In genomic region chr1:87106158-87106557, GRCh38 we compare ENCODE assay signal across 20 cellular contexts.
DNase-seq lines count a peak whose midpoint lies in the region; ATAC-seq and TF ChIP-seq lines count a peak whose summit lies in the region.
"Had no signal": no experiment of that assay in that cellular context is flagged by ENCODE, and none has a peak within 500 bp of the region (broad histone marks: within the 10 kb centered on the region; RNA-seq: fewer than 3 reads in every experiment).

No MANE protein-coding gene starts in this region.

- no peaks in the 10 kb centered on the region for H3K27me3 Mint-ChIP-seq in activated T-helper 2 cell treated with anti-CD3 and anti-CD28 coated beads, Interferon-gamma antibody, Interleukin-2, Interleukin-4, amounts not matched to agents 10 μg/mL and 5 μg/mL and 100 μg/mL, durations not matched to agents 14 hours and 24 hours and 36 hours (ENCODE audit: low read depth)
- H3K27me3 Mint-ChIP-seq: B cell, IgD-negative memory B cell had no signal

- ATAC-seq in GM18868 (IDR thresholded peaks at IDR 0.05; ENCODE audit: unreplicated experiment) (peak; percentile 49), GM21786 (IDR thresholded peaks at IDR 0.05; ENCODE audit: unreplicated experiment) (peak; percentile 41), HG02870 (IDR thresholded peaks at IDR 0.05; ENCODE audit: unreplicated experiment) (peak; percentile 49), GM18867 (IDR thresholded peaks at IDR 0.05; ENCODE audit: unreplicated experiment) (no peak)
- ATAC-seq: A549 had no signal

- no peak overlapping the region for H3K27ac Mint-ChIP-seq in activated T-helper 2 cell treated with anti-CD3 and anti-CD28 coated beads, Interferon-gamma antibody, Interleukin-2, Interleukin-4, amounts not matched to agents 10 μg/mL and 5 μg/mL and 100 μg/mL, durations not matched to agents 14 hours and 24 hours and 36 hours
- H3K27ac Mint-ChIP-seq: B cell, CD14-positive monocyte had no signal

- no peak overlapping the region for H3K4me3 ChIP-seq in hepatocyte
- H3K4me3 ChIP-seq: A549, SJCRH30 had no signal

- peaks cover 13% of the 10 kb centered on the region for H3K36me3 Mint-ChIP-seq in activated T-helper 2 cell treated with anti-CD3 and anti-CD28 coated beads, Interferon-gamma antibody, Interleukin-2, Interleukin-4, amounts not matched to agents 10 μg/mL and 5 μg/mL and 100 μg/mL, durations not matched to agents 14 hours and 24 hours and 36 hours (ENCODE audit: low read depth)

- peaks cover 2% of the 10 kb centered on the region for H3K4me1 Mint-ChIP-seq in activated T-helper 2 cell treated with anti-CD3 and anti-CD28 coated beads, Interferon-gamma antibody, Interleukin-2, Interleukin-4, amounts not matched to agents 10 μg/mL and 5 μg/mL and 100 μg/mL, durations not matched to agents 14 hours and 24 hours and 36 hours (ENCODE audit: low read depth)
- H3K4me1 Mint-ChIP-seq: CD14-positive monocyte had no signal

- no peak for TF ChIP-seq CTCF in hepatocyte (IDR thresholded peaks at IDR 0.05; ENCODE audit: poor library complexity)

- peak overlapping the region; percentile 11 for H3K27ac ChIP-seq in hepatocyte
- H3K27ac ChIP-seq: A549, SJCRH30 had no signal

- no peaks in the 10 kb centered on the region for H3K9me3 ChIP-seq in hepatocyte (ENCODE audit: low read depth)
- H3K9me3 ChIP-seq: A549, SJCRH30 had no signal

- H3K4me3 Mint-ChIP-seq in activated T-helper 2 cell treated with anti-CD3 and anti-CD28 coated beads, Interferon-gamma antibody, Interleukin-2, Interleukin-4, amounts not matched to agents 10 μg/mL and 5 μg/mL and 100 μg/mL, durations not matched to agents 14 hours and 24 hours and 36 hours (ENCODE audit: low read depth), result no peak overlapping the region
- H3K4me3 Mint-ChIP-seq: B cell, CD14-positive monocyte had no signal

- intact Hi-C loops in activated T-helper 2 cell treated with anti-CD3 and anti-CD28 coated beads, Interferon-gamma antibody, Interleukin-2, Interleukin-4, amounts not matched to agents 10 μg/mL and 5 μg/mL and 100 μg/mL, durations not matched to agents 14 hours and 24 hours and 36 hours (cut with micrococcal nuclease), result no loop called here

- no peak overlapping the region for H3K4me2 ChIP-seq in hepatocyte
- H3K4me2 ChIP-seq: A549 had no signal

- DNase-seq in hepatocyte (ENCODE audit: low spot score) (no peak), kidney tubule cell (ENCODE audit: low spot score) (no peak)
- no peak for DNase-seq in activated T-helper 2 cell treated with anti-CD3 and anti-CD28 coated beads, Interferon-gamma antibody, Interleukin-2, Interleukin-4, amounts not matched to agents 10 μg/mL and 5 μg/mL and 100 μg/mL, durations not matched to agents 14 hours and 24 hours and 36 hours (ENCODE audit: low spot score)
- DNase-seq: DMS53, EL, GF-D8, NCI-H1694, NCI-H2081, NCI-H2171, OCI-M1, SJCRH30, T-helper 1 cell had no signal

- H2AFZ ChIP-seq in hepatocyte, result no peak overlapping the region

- peaks cover 4% of the 10 kb centered on the region for H3K9me3 Mint-ChIP-seq in activated T-helper 2 cell treated with anti-CD3 and anti-CD28 coated beads, Interferon-gamma antibody, Interleukin-2, Interleukin-4, amounts not matched to agents 10 μg/mL and 5 μg/mL and 100 μg/mL, durations not matched to agents 14 hours and 24 hours and 36 hours
- H3K9me3 Mint-ChIP-seq: CD14-positive monocyte had no signal

- no peaks in the 10 kb centered on the region for H3K27me3 ChIP-seq in hepatocyte
- H3K27me3 ChIP-seq: SJCRH30 had no signal

- no peaks in the 10 kb centered on the region for H3K79me2 ChIP-seq in hepatocyte

- no peaks in the 10 kb centered on the region for H3K9me2 ChIP-seq in hepatocyte (replicated peaks; ENCODE audit: insufficient read depth)

- no peaks in the 10 kb centered on the region for H4K20me1 ChIP-seq in hepatocyte (ENCODE audit: insufficient read depth, poor library complexity, severe bottlenecking)

- H3K36me3 ChIP-seq in hepatocyte (replicated peaks; ENCODE audit: insufficient read depth, low read depth), result no peaks in the 10 kb centered on the region

- H3K4me1 ChIP-seq in hepatocyte (ENCODE audit: insufficient read depth), result peaks cover 14% of the 10 kb centered on the region
